1 cellular context compared by ENCODE assay signal in the genomic region with DNA sequence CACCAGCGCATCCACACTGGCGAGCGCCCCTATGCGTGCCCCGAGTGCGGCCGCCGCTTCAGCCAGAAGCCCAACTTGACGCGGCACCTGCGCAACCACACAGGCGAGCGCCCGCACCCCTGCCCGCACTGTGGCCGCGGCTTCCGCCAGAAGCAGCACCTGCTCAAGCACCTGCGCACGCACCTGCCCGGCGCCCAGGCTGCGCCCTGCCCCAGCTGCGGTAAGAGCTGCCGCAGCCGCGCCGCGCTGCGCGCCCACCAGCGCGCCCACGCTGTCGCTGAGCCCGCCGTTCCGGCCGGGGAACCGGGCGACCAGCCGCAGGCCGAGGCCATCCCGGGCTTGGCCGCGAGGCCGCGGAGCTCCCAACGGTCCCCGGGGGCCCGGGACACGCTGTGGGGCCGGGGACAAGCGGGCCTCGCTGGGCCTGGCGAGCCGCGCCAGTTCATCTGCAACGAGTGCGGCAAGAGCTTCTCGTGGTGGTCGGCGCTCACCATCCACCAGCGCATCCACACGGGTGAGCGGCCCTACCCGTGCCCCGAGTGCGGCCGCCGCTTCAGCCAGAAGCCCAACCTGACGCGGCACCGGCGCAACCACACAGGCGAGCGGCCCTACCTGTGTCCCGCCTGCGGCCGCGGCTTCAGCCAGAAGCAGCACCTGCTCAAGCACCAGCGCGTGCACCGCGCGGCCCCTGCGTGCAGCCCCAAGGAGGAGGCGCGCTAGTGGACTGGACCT.
TF ChIP-seq lines count a peak whose summit lies in the region.

No MANE protein-coding gene starts in this region.

TF ChIP-seq in HepG2, 621 proteins besides CTCF, POLR2A, EP300 and RAD21:
- TF ChIP-seq FLYWCH1 (CRISPR knock-in tag; IDR thresholded peaks at IDR 0.05), result no peak
- peak; percentile 10 for TF ChIP-seq AGO2 (optimal IDR thresholded peaks at IDR 0.05; ENCODE audit: low read depth, low read length)
